35 cellular contexts compared by ENCODE assay signal in the genomic region with DNA sequence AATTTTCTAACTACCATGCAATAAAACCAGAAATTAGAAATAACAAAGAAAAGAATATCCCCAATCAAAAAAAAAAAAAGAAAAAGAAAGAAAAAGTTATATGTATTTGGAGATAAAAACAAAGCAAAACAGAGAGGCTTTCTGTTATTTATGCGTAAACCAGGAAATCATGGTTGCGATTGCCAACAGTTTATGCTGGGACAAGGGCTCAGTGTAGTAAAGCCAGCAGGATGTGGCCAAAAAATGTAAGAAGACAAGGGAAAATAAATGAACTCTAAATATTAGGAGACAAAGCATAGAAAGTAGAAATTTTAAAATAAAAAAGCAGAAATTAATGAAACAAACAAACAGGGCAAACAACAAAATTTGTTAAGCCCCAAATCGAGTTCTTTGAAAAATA. TPM values are rescaled to one million over a fixed set of nuclear protein-coding genes. Genes with fewer than 3 reads are reported as not detected.
"Had no signal": no experiment of that assay in that cellular context is flagged by ENCODE, and none has a peak within 500 bp of the region (broad histone marks: within the 10 kb centered on the region; RNA-seq: fewer than 3 reads in every experiment).

No MANE protein-coding gene starts in this region.

- ATAC-seq: activated naive CD4-positive, alpha-beta T cell treated with anti-CD3 and anti-CD28 coated beads, Interleukin-2, amount 50 U/mL, for 72 hours; activated naive CD8-positive, alpha-beta T cell treated with anti-CD3 and anti-CD28 coated beads, Interleukin-2, amount 50 U/mL, for 24 hours; activated T-cell treated with anti-CD3 and anti-CD28 coated beads, Interleukin-2, amount 50 U/mL, for 4 hours; activated T-cell treated with anti-CD3 and anti-CD28 coated beads, Interleukin-2, amount 50 U/mL, for 72 hours; activated T-helper 17 cell treated with anti-CD3 and anti-CD28 coated beads, Interleukin-2, amount 50 U/mL, for 72 hours; body of pancreas had no signal

- DNase-seq: activated effector memory CD4-positive, alpha-beta T cell treated with anti-CD3 and anti-CD28 coated beads, Interleukin-2, amount 50 U/mL, for 16 hours; activated effector memory CD4-positive, alpha-beta T cell treated with Interleukin-2 at 50 U/mL for 16 hours; activated gamma-delta T cell; activated gamma-delta T cell treated with Interleukin-2 at 50 U/mL for 16 hours; activated naive CD4-positive, alpha-beta T cell; activated naive CD4-positive, alpha-beta T cell treated with anti-CD3 and anti-CD28 coated beads for 36 hours; activated naive CD4-positive, alpha-beta T cell treated with anti-CD3 and anti-CD28 coated beads, Interleukin-2, amount 10 ng/mL, durations not matched to agents 7 days and 5 days; activated naive CD4-positive, alpha-beta T cell treated with anti-CD3 and anti-CD28 coated beads, Interleukin-2, amount 50 U/mL, for 16 hours; activated naive CD4-positive, alpha-beta T cell treated with Interleukin-2 at 50 U/mL for 16 hours; activated naive CD8-positive, alpha-beta T cell treated with anti-CD3 and anti-CD28 coated beads for 36 hours; activated naive CD8-positive, alpha-beta T cell treated with anti-CD3 and anti-CD28 coated beads, Interleukin-2, amount 10 ng/mL, durations not matched to agents 7 days and 5 days; activated naive CD8-positive, alpha-beta T cell treated with anti-CD3 and anti-CD28 coated beads, Interleukin-2, amount 50 U/mL, for 24 hours; activated T-cell treated with anti-CD3 and anti-CD28 coated beads, Interleukin-2, amount 50 U/mL, for 1 hour; activated T-cell treated with anti-CD3 and anti-CD28 coated beads, Interleukin-2, amount 50 U/mL, for 24 hours; activated T-cell treated with anti-CD3 and anti-CD28 coated beads, Interleukin-2, amount 50 U/mL, for 4 hours; activated T-cell treated with anti-CD3 and anti-CD28 coated beads, Interleukin-2, amount 50 U/mL, for 48 hours; activated T-cell treated with anti-CD3 and anti-CD28 coated beads, Interleukin-2, amount 50 U/mL, for 72 hours; adrenal gland; amniotic stem cell; amygdala; anterior cingulate cortex; aorta; body of pancreas; brain microvascular endothelial cell; caudate nucleus; central memory CD4-positive, alpha-beta T cell; cerebellar nuclear complex had no signal

- FAIRE-seq: astrocyte, bronchial epithelial cell had no signal

RNA-seq across cellular contexts. Expression of a gene that starts 27.2 kb away (rescaled TPM):
- total RNA-seq: activated naive CD4-positive, alpha-beta T cell treated with anti-CD3 and anti-CD28 coated beads for 36 hours; activated naive CD8-positive, alpha-beta T cell treated with anti-CD3 and anti-CD28 coated beads for 36 hours; activated T-cell treated with anti-CD3 and anti-CD28 coated beads, Interleukin-2, amount 50 U/mL, for 72 hours; activated T-helper 17 cell treated with anti-CD3 and anti-CD28 coated beads, Interleukin-2, amount 50 U/mL, for 72 hours; activated T-helper 2 cell treated with anti-CD3 and anti-CD28 coated beads, Interferon-gamma antibody, Interleukin-2, Interleukin-4, amounts not matched to agents 10 μg/mL and 5 μg/mL and 100 μg/mL, durations not matched to agents 14 hours and 24 hours and 36 hours; astrocyte; body of pancreas; bronchial epithelial cell; cardiac muscle cell; cardiac septum; chondrocyte had no signal
